Comparison of ENCODE assay signal across 13 cellular contexts in genomic region chr9:34338664-34339063, GRCh38.
"Had no signal": no experiment of that assay in that cellular context is flagged by ENCODE, and none has a peak within 500 bp of the region (broad histone marks: within the 10 kb centered on the region; RNA-seq: fewer than 3 reads in every experiment).

No MANE protein-coding gene starts in this region.

- H3K27ac Mint-ChIP-seq: activated CD8-positive, alpha-beta T cell treated with anti-CD3 and anti-CD28 coated beads for 36 hours; neural progenitor cell; stimulated activated naive B cell treated with anti-CD40 and anti-IgM and Interleukin-4, amounts not matched to agents 10 μg/mL and 1 μg/mL and 100 μg/mL, for 72 hours had no signal

- H3K27me3 Mint-ChIP-seq: activated CD8-positive, alpha-beta T cell treated with anti-CD3 and anti-CD28 coated beads for 36 hours; stimulated activated naive B cell treated with anti-CD40 and anti-IgM and Interleukin-4, amounts not matched to agents 10 μg/mL and 1 μg/mL and 100 μg/mL, for 72 hours had no signal

- H3K4me3 ChIP-seq: esophagus muscularis mucosa, neural progenitor cell, spleen had no signal

- DNase-seq: activated CD8-positive, alpha-beta memory T cell treated with anti-CD3 and anti-CD28 coated beads, Interleukin-2, amount 50 U/mL, for 48 hours; activated CD8-positive, alpha-beta T cell treated with anti-CD3 and anti-CD28 coated beads for 36 hours; foreskin fibroblast; right cardiac atrium; spleen; stimulated activated CD4-positive, alpha-beta T cell treated with anti-CD3 and anti-CD28 coated beads, Interleukin-1b, Interleukin-23, amount 100 ng/mL, for 48 hours; stimulated activated naive B cell treated with anti-CD40 and anti-IgM and Interleukin-4, amounts not matched to agents 10 μg/mL and 1 μg/mL and 100 μg/mL, for 72 hours; SW 1271; trophoblast cell had no signal

- ATAC-seq: activated CD8-positive, alpha-beta T cell treated with anti-CD3 and anti-CD28 coated beads for 36 hours; right cardiac atrium; stimulated activated naive B cell treated with anti-CD40 and anti-IgM and Interleukin-4, amounts not matched to agents 10 μg/mL and 1 μg/mL and 100 μg/mL, for 72 hours had no signal

- H3K27ac ChIP-seq: esophagus muscularis mucosa, neural progenitor cell, parathyroid adenoma, spleen, VCaP had no signal

- H3K9me3 Mint-ChIP-seq: activated CD8-positive, alpha-beta T cell treated with anti-CD3 and anti-CD28 coated beads for 36 hours; neural progenitor cell; stimulated activated naive B cell treated with anti-CD40 and anti-IgM and Interleukin-4, amounts not matched to agents 10 μg/mL and 1 μg/mL and 100 μg/mL, for 72 hours had no signal

- H3K4me1 ChIP-seq: parathyroid adenoma had no signal

- H3K4me3 Mint-ChIP-seq: activated CD8-positive, alpha-beta T cell treated with anti-CD3 and anti-CD28 coated beads for 36 hours; neural progenitor cell; stimulated activated naive B cell treated with anti-CD40 and anti-IgM and Interleukin-4, amounts not matched to agents 10 μg/mL and 1 μg/mL and 100 μg/mL, for 72 hours had no signal

- H3K9me3 ChIP-seq: esophagus muscularis mucosa, spleen had no signal

- H3K36me3 ChIP-seq: neural progenitor cell had no signal

- H3K27me3 ChIP-seq: esophagus muscularis mucosa, neural progenitor cell, spleen had no signal
